1 cellular context compared by ENCODE assay signal in genomic region chr6:52304917-52305316, GRCh38.
TF ChIP-seq lines count a peak whose summit lies in the region.

No MANE protein-coding gene starts in this region.

TF ChIP-seq in GM12878, 131 proteins besides CTCF, POLR2A, EP300 and RAD21 (continued from another document):
- TF ChIP-seq SKIL (IDR thresholded peaks at IDR 0.05; ENCODE audit: low read depth, poor library complexity, severe bottlenecking) = peak; percentile 20
- no peak for TF ChIP-seq RFX5 (IDR thresholded peaks at IDR 0.05; ENCODE audit: low read depth, low read length)
- TF ChIP-seq EED (IDR thresholded peaks at IDR 0.05; ENCODE audit: low read depth) = peak; percentile 84
- 0 out of 2 replicates have a peak, but pooled peaks have one; percentile 14 for TF ChIP-seq ATF2 (IDR thresholded peaks at IDR 0.05; ENCODE audit: low read length)
- peak; percentile 30; the same call in 1 of the 2 replicates for TF ChIP-seq GATAD2B (conservative IDR thresholded peaks at IDR 0.05; ENCODE audit: low read depth)
- no peak for TF ChIP-seq TCF12 (IDR thresholded peaks at IDR 0.05; ENCODE audit: low read depth, low read length)
- TF ChIP-seq LARP7 (IDR thresholded peaks at IDR 0.05) = 0 out of 2 replicates have a peak, but pooled peaks have one; percentile 32
- no peak for TF ChIP-seq SMAD1 (IDR thresholded peaks at IDR 0.05; ENCODE audit: low read depth, partially characterized antibody)
- TF ChIP-seq PAX8 (IDR thresholded peaks at IDR 0.05) = no peak
- 0 out of 4 replicates have a peak, but pooled peaks of 1 of the 2 experiments have one; percentile 35 for TF ChIP-seq ETV6 (conservative IDR thresholded peaks at IDR 0.05 in 1 of 2, IDR thresholded peaks at IDR 0.05 in 1 of 2; ENCODE audit: borderline replicate concordance in 1 of 2, low read depth in 1 of 2)
- no peak for TF ChIP-seq KLF5 (IDR thresholded peaks at IDR 0.05; ENCODE audit: partially characterized antibody)
- no peak for TF ChIP-seq CEBPB (IDR thresholded peaks at IDR 0.05; ENCODE audit: borderline replicate concordance in 1 of 2, low read depth in 2 of 2, low read length in 2 of 2)
- no peak for TF ChIP-seq STAT1 (conservative IDR thresholded peaks at IDR 0.05)
- no peak for TF ChIP-seq HCFC1 (IDR thresholded peaks at IDR 0.05; ENCODE audit: low read length)
- TF ChIP-seq MEF2B (IDR thresholded peaks at IDR 0.05; ENCODE audit: partially characterized antibody, poor library complexity, severe bottlenecking) = peak; percentile 21
